ENCODE assay signal across 8 cellular contexts in genomic region chr2:176140130-176140519, GRCh38. TPM values are rescaled to one million over a fixed set of nuclear protein-coding genes. Genes with fewer than 3 reads are reported as not detected.
A peak's percentile ranks its signal among the peaks of the same experiment; 100 is the strongest.
DNase-seq lines count a peak whose midpoint lies in the region; ATAC-seq and TF ChIP-seq lines count a peak whose summit lies in the region.

No MANE protein-coding gene starts in this region.

- peak overlapping the region; percentile 9 to 67 for H3K4me3 Mint-ChIP-seq in activated T-cell treated with anti-CD3 and anti-CD28 coated beads, Interleukin-2, amount 50 U/mL, for 72 hours

- H3K27me3 ChIP-seq in WERI-Rb-1 (ENCODE audit: insufficient read depth, low read depth, severe bottlenecking): peaks cover 97% of the 10 kb centered on the region
- H3K27me3 ChIP-seq in tibial nerve: peaks cover 0 to 48% of the 10 kb centered on the region in 2 donors

- DNase-seq in activated T-cell treated with anti-CD3 and anti-CD28 coated beads, Interleukin-2, amount 50 U/mL, for 72 hours: no peak
- DNase-seq in activated T-cell treated with anti-CD3 and anti-CD28 coated beads, Interleukin-2, amount 50 U/mL, for 1 hour: no peak
- DNase-seq in WERI-Rb-1: no peak
- DNase-seq in kidney tubule cell (ENCODE audit: low spot score): peak; percentile 42
- DNase-seq in tibial nerve (ENCODE audit: low spot score in 2 of 2): no peak
- DNase-seq in middle frontal gyrus (ENCODE audit: extremely low spot score, low spot score): no peak
- DNase-seq in AML-193 (lab: John Stamatoyannopoulos, UW): no peak
- DNase-seq in activated CD4-positive, alpha-beta T cell treated with anti-CD3 and anti-CD28 coated beads, Interleukin-2, amount 50 U/mL, for 48 hours: no peak

- 9 to 10% methylated on average over 13 of the region's 13 CpGs for WGBS in tibial nerve, 2 donors

- H3K36me3 Mint-ChIP-seq in activated T-cell treated with anti-CD3 and anti-CD28 coated beads, Interleukin-2, amount 50 U/mL, for 72 hours (ENCODE audit: insufficient read depth in 2 of 2): peaks cover 10 to 12% of the 10 kb centered on the region in 2 donors

- peaks cover 35% of the 10 kb centered on the region for H3K4me1 Mint-ChIP-seq in activated T-cell treated with anti-CD3 and anti-CD28 coated beads, Interleukin-2, amount 50 U/mL, for 72 hours (ENCODE audit: low read depth)

- no peaks in the 10 kb centered on the region for H3K36me3 ChIP-seq in WERI-Rb-1
- no peaks in the 10 kb centered on the region for H3K36me3 ChIP-seq in tibial nerve

- no peak for TF ChIP-seq POLR2A in tibial nerve (IDR thresholded peaks at IDR 0.05)

- no peak for TF ChIP-seq CTCF in WERI-Rb-1 (IDR thresholded peaks at IDR 0.05; ENCODE audit: low read depth, low read length)
- no peak for TF ChIP-seq CTCF in tibial nerve (IDR thresholded peaks at IDR 0.05)

- H3K27me3 Mint-ChIP-seq in activated T-cell treated with anti-CD3 and anti-CD28 coated beads, Interleukin-2, amount 50 U/mL, for 72 hours (ENCODE audit: low read depth): peaks cover 73% of the 10 kb centered on the region

- ATAC-seq in activated T-cell treated with anti-CD3 and anti-CD28 coated beads, Interleukin-2, amount 50 U/mL, for 72 hours (replicated peaks in 1 of 2): no peak

- H3K4me3 ChIP-seq in WERI-Rb-1 (ENCODE audit: low read depth, low read length) (peak overlapping the region; percentile 51), tibial nerve (peak overlapping the region; percentile 32 to 70 (median 47))

- peaks cover 0 to 41% (median 0%) of the 10 kb centered on the region in 4 donors for H3K4me1 ChIP-seq in tibial nerve

- H3K27ac Mint-ChIP-seq in activated T-cell treated with anti-CD3 and anti-CD28 coated beads, Interleukin-2, amount 50 U/mL, for 72 hours: no peak overlapping the region

- H3K9me3 ChIP-seq in WERI-Rb-1 (ENCODE audit: severe bottlenecking) (no peaks in the 10 kb centered on the region), tibial nerve (no peaks in the 10 kb centered on the region)

- no peaks in the 10 kb centered on the region for H3K9me3 Mint-ChIP-seq in activated T-cell treated with anti-CD3 and anti-CD28 coated beads, Interleukin-2, amount 50 U/mL, for 72 hours

- H3K27ac ChIP-seq in WERI-Rb-1 (no peak overlapping the region), tibial nerve (peak overlapping the region; percentile 55 to 90 (median 67))

- no peak for TF ChIP-seq EP300 in tibial nerve (IDR thresholded peaks at IDR 0.05)

RNA-seq across cellular contexts. Expression of gene HOXD8, which starts 10.6 kb away (rescaled TPM):
- total RNA-seq in activated T-cell treated with anti-CD3 and anti-CD28 coated beads, Interleukin-2, amount 50 U/mL, for 72 hours: not detected
- 10 to 100 TPM; 12.6 to 19.5 (median 16.7) TPM for total RNA-seq in tibial nerve

RNA-seq across cellular contexts. Expression of gene HOXD4, which starts 11.2 kb away (rescaled TPM):
- not detected for total RNA-seq in activated T-cell treated with anti-CD3 and anti-CD28 coated beads, Interleukin-2, amount 50 U/mL, for 72 hours
- 10 to 100 TPM in 3 of 4 donors, 1 to 10 TPM in 1; 3.8 to 17.1 (median 16.6) TPM for total RNA-seq in tibial nerve

RNA-seq across cellular contexts. Expression of gene HOXD3, which starts 17.0 kb away (rescaled TPM):
- total RNA-seq in activated T-cell treated with anti-CD3 and anti-CD28 coated beads, Interleukin-2, amount 50 U/mL, for 72 hours: not detected
- 10 to 100 TPM; 10.5 to 11.7 (median 11.0) TPM for total RNA-seq in tibial nerve

RNA-seq across cellular contexts. Expression of gene HOXD9, which starts 17.6 kb away (rescaled TPM):
- total RNA-seq in activated T-cell treated with anti-CD3 and anti-CD28 coated beads, Interleukin-2, amount 50 U/mL, for 72 hours: not detected
- total RNA-seq in tibial nerve: 1 to 10 TPM; 1.9 to 9.4 (median 5.9) TPM

RNA-seq across cellular contexts. Expression of gene HOXD10, which starts 23.5 kb away (rescaled TPM):
- total RNA-seq in activated T-cell treated with anti-CD3 and anti-CD28 coated beads, Interleukin-2, amount 50 U/mL, for 72 hours: not detected
- total RNA-seq in tibial nerve: 1 to 10 TPM in 2 of 4 donors, under 1 TPM in 2; 0.39 to 2.1 (median 1.1) TPM

Comparison
In these comparisons a context has a peak if more than half of its experiments do, and no peak if none do; other contexts are left out.
1. RNA of gene HOXD8, which starts 10.6 kb away (total RNA-seq): 12.6 to 19.5 TPM in tibial nerve; not detected in activated T-cell treated with anti-CD3 and anti-CD28 coated beads, Interleukin-2, amount 50 U/mL, for 72 hours; every median in the first group is over 10 times any median in the second.
2. RNA of gene HOXD4, which starts 11.2 kb away (total RNA-seq): 3.8 to 17.1 TPM in tibial nerve; not detected in activated T-cell treated with anti-CD3 and anti-CD28 coated beads, Interleukin-2, amount 50 U/mL, for 72 hours; every median in the first group is over 4 times any median in the second.
3. RNA of gene HOXD3, which starts 17.0 kb away (total RNA-seq): 10.5 to 11.7 TPM in tibial nerve; not detected in activated T-cell treated with anti-CD3 and anti-CD28 coated beads, Interleukin-2, amount 50 U/mL, for 72 hours; every median in the first group is over 10 times any median in the second.